In the genomic region with DNA sequence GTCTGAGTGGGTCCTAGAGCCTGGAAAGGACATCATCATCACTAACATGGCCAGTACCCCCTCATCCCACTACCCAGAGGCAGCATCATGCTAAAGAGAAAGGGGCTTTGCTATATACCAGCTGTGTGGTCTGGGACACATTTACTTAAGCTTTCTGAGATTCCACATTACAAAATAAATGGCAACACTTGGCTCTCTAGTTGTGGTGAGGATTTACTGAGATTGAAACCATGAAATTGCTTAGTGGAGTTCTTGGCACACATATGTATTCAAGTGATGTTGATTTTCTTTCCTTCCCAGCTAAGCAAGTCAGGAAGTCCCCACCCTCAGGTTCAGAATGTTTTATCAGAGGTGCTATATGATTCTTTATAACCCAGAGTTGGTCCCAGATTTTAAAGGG, we compare ENCODE assay signal across 9 cellular contexts.
"Had no signal": no experiment of that assay in that cellular context is flagged by ENCODE, and none has a peak within 500 bp of the region (broad histone marks: within the 10 kb centered on the region; RNA-seq: fewer than 3 reads in every experiment).

No MANE protein-coding gene starts in this region.

- DNase-seq: GM23248, GOT3, H7, HFFc6 had no signal

- H3K27ac Mint-ChIP-seq: HFFc6, IgD-negative memory B cell had no signal

- H3K9ac ChIP-seq: GM23248 had no signal

- H3K27ac ChIP-seq: GM23248, HL-60 had no signal

- H3K4me3 ChIP-seq: GM23248, HAP-1 had no signal

- H3K4me3 Mint-ChIP-seq: HFFc6, IgD-negative memory B cell had no signal

- H3K4me1 Mint-ChIP-seq: IgD-negative memory B cell had no signal

- H3K4me1 ChIP-seq: HAP-1 had no signal

- ATAC-seq: HCT116, HepG2 had no signal

- H3K9me3 ChIP-seq: HAP-1 had no signal

- H3K36me3 ChIP-seq: HAP-1 had no signal
